ENCODE assay signal across 8 cellular contexts in genomic region chr11:78139422-78140391, GRCh38. TPM values are rescaled to one million over a fixed set of nuclear protein-coding genes. Genes with fewer than 3 reads are reported as not detected.
DNase-seq lines count a peak whose midpoint lies in the region; ATAC-seq and TF ChIP-seq lines count a peak whose summit lies in the region.

TSS of gene ALG8 (minus strand) at chr11:78139626. CDS start at chr11:78139588, 38 bp downstream.

- CTCF ChIA-PET in BJ (lab: Yijun Ruan, JAX), result interaction anchor here (0.6 to 2.1 kb wide), 5 partner anchors 10 to 295 kb away, joined by 3 to 6 read pairs (median 4); no protein-coding TSS in a partner anchor
- CTCF ChIA-PET in activated CD4-positive, alpha-beta T cell treated with anti-CD3 and anti-CD28 coated beads, Interleukin-2, amount 10 ng/mL, durations not matched to agents 7 days and 5 days (lab: Charles Lee), result interaction anchor here (0.8 to 1.1 kb wide), 8 partner anchors 9 to 425 kb away, joined by 3 to 5 read pairs (median 4); no protein-coding TSS in a partner anchor

- H3K27ac Mint-ChIP-seq in activated CD4-positive, alpha-beta T cell treated with anti-CD3 and anti-CD28 coated beads, Interleukin-2, amount 10 ng/mL, durations not matched to agents 7 days and 5 days, result peak within 1 kb of the TSS; percentile 95

- ATAC-seq in GM19324 (IDR thresholded peaks at IDR 0.05; ENCODE audit: low FRiP score, unreplicated experiment), result peak; percentile 90
- ATAC-seq in HG03469 (IDR thresholded peaks at IDR 0.05; ENCODE audit: unreplicated experiment), result peak; percentile 86
- ATAC-seq in left lobe of liver, result peak; percentile 97

- POLR2A ChIA-PET in BJ (lab: Charles Lee), result no interaction called here
- POLR2A ChIA-PET in activated CD4-positive, alpha-beta T cell treated with anti-CD3 and anti-CD28 coated beads, Interleukin-2, amount 10 ng/mL, durations not matched to agents 7 days and 5 days (lab: Charles Lee), result interaction anchor here (0.6 to 1.3 kb wide), 5 partner anchors 10 to 155 kb away, joined by 3 to 5 read pairs (median 4); partner anchors contain the start of gene KCTD21

- H3K4me1 Mint-ChIP-seq in activated CD4-positive, alpha-beta T cell treated with anti-CD3 and anti-CD28 coated beads, Interleukin-2, amount 10 ng/mL, durations not matched to agents 7 days and 5 days, result peaks cover 55% of the 10 kb centered on the region

- H3K4me3 ChIP-seq in BJ (ENCODE audit: low read depth, low read length), result peak within 1 kb of the TSS; percentile 92

- 0 out of 2 replicates have a peak, but pooled peaks cover 2% of the 10 kb centered on the region for H3K36me3 ChIP-seq in BJ (ENCODE audit: control insufficient read depth, insufficient read depth, low read length)

- H3K9me3 Mint-ChIP-seq in activated CD4-positive, alpha-beta T cell treated with anti-CD3 and anti-CD28 coated beads, Interleukin-2, amount 10 ng/mL, durations not matched to agents 7 days and 5 days, result no peaks in the 10 kb centered on the region

- no peaks in the 10 kb centered on the region for H3K27me3 ChIP-seq in BJ (ENCODE audit: control insufficient read depth, insufficient read depth, low read length)

- peaks cover 50% of the 10 kb centered on the region for H3K36me3 Mint-ChIP-seq in activated CD4-positive, alpha-beta T cell treated with anti-CD3 and anti-CD28 coated beads, Interleukin-2, amount 10 ng/mL, durations not matched to agents 7 days and 5 days (ENCODE audit: low read depth)

- peak within 1 kb of the TSS; percentile 98 for H3K4me3 Mint-ChIP-seq in activated CD4-positive, alpha-beta T cell treated with anti-CD3 and anti-CD28 coated beads, Interleukin-2, amount 10 ng/mL, durations not matched to agents 7 days and 5 days

- no peaks in the 10 kb centered on the region for H3K27me3 Mint-ChIP-seq in activated CD4-positive, alpha-beta T cell treated with anti-CD3 and anti-CD28 coated beads, Interleukin-2, amount 10 ng/mL, durations not matched to agents 7 days and 5 days

- DNase-seq in BJ (ENCODE audit: low read depth), result peak; percentile 82
- DNase-seq in NCI-H526 treated with DMSO at 0.1 percent for 48 hours (lab: John Stamatoyannopoulos, UW), result peak; percentile 92
- peak; percentile 97 for DNase-seq in activated CD4-positive, alpha-beta T cell treated with anti-CD3 and anti-CD28 coated beads, Interleukin-2, amount 10 ng/mL, durations not matched to agents 7 days and 5 days
- DNase-seq in cortex of kidney (lab: John Stamatoyannopoulos, UW), result peak; percentile 71
- peak; percentile 97 for DNase-seq in left lobe of liver (ENCODE audit: low spot score)
- DNase-seq in stimulated activated CD4-positive, alpha-beta T cell treated with anti-CD3 and anti-CD28 coated beads, Interleukin-2, amount 100 ng/mL, for 4 hours (ENCODE audit: low read depth), result peak; percentile 95

- no peak for TF ChIP-seq CTCF in BJ (IDR thresholded peaks at IDR 0.05; ENCODE audit: insufficient read depth, low read depth, low read length)

RNA-seq across cellular contexts. Expression of gene ALG8, which starts in this region (rescaled TPM):
- 33.9 and 69.3 TPM in 2 replicates for polyA plus RNA-seq in BJ (2011; rRNA removed)
- polyA minus RNA-seq in BJ (2011; rRNA and poly(A)+ RNA removed), result 23.4 and 29.0 TPM in 2 replicates
- total RNA-seq in activated CD4-positive, alpha-beta T cell treated with anti-CD3 and anti-CD28 coated beads, Interleukin-2, amount 10 ng/mL, durations not matched to agents 7 days and 5 days, result 10 to 100 TPM; 51.2 to 70.3 TPM
- total RNA-seq in left lobe of liver, result 29.6 TPM

Comparison
In these comparisons a context has a peak if more than half of its experiments do, and no peak if none do; other contexts are left out.
1. Peak in every context shown above with its lines: DNase-seq, ATAC-seq and H3K4me3 ChIP-seq.